Comparison of ENCODE assay signal across 30 cellular contexts in the genomic region with DNA sequence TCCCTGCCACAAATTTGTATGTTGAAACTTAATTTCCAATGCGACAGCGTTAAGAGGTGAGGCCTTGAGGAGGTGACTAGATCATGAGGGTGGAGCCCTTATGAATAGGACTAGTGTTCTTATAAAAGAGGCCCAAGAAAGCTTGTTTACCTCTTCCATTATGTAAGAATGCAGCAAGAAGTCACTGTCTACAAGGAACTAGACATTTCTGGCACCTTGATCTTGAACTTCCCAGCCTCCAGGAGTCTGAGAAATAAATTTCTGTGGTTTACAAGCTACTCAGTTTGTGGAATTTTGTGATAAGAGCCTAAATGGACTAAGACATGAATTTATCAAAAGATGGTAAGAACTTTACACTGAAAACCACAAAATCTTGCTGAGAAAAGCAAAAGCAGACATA.
DNase-seq lines count a peak whose midpoint lies in the region; ATAC-seq and TF ChIP-seq lines count a peak whose summit lies in the region.
"Had no signal": no experiment of that assay in that cellular context is flagged by ENCODE, and none has a peak within 500 bp of the region (broad histone marks: within the 10 kb centered on the region; RNA-seq: fewer than 3 reads in every experiment).

No MANE protein-coding gene starts in this region.

- H3K27me3 Mint-ChIP-seq in activated T-helper 2 cell treated with anti-CD3 and anti-CD28 coated beads, Interferon-gamma antibody, Interleukin-2, Interleukin-4, amounts not matched to agents 10 μg/mL and 5 μg/mL and 100 μg/mL, durations not matched to agents 14 hours and 24 hours and 36 hours (ENCODE audit: low read depth) = peaks cover 2% of the 10 kb centered on the region
- H3K27me3 Mint-ChIP-seq: activated naive CD8-positive, alpha-beta T cell treated with anti-CD3 and anti-CD28 coated beads, Interleukin-2, amount 10 ng/mL, durations not matched to agents 7 days and 5 days had no signal

- intact Hi-C loops in activated T-helper 2 cell treated with anti-CD3 and anti-CD28 coated beads, Interferon-gamma antibody, Interleukin-2, Interleukin-4, amounts not matched to agents 10 μg/mL and 5 μg/mL and 100 μg/mL, durations not matched to agents 14 hours and 24 hours and 36 hours (cut with micrococcal nuclease) = no loop called here

- H3K36me3 Mint-ChIP-seq in stimulated activated effector memory CD8-positive, alpha-beta T cell treated with anti-CD3 and anti-CD28 coated beads, Interleukin-12 subunit alpha, Interleukin-12 subunit beta, amount 100 ng/mL, for 72 hours = no peaks in the 10 kb centered on the region
- peaks cover 3% of the 10 kb centered on the region for H3K36me3 Mint-ChIP-seq in activated T-helper 2 cell treated with anti-CD3 and anti-CD28 coated beads, Interferon-gamma antibody, Interleukin-2, Interleukin-4, amounts not matched to agents 10 μg/mL and 5 μg/mL and 100 μg/mL, durations not matched to agents 14 hours and 24 hours and 36 hours (ENCODE audit: low read depth)
- H3K36me3 Mint-ChIP-seq: activated naive CD8-positive, alpha-beta T cell treated with anti-CD3 and anti-CD28 coated beads, Interleukin-2, amount 10 ng/mL, durations not matched to agents 7 days and 5 days; immature natural killer cell; WTC11 had no signal

- no peak for TF ChIP-seq CTCF in astrocyte of the spinal cord (IDR thresholded peaks at IDR 0.05; ENCODE audit: low read depth, low read length)
- no peak for TF ChIP-seq CTCF in fibroblast of the aortic adventitia (IDR thresholded peaks at IDR 0.05; ENCODE audit: insufficient read depth, low read length)

- H3K9me3 Mint-ChIP-seq in stimulated activated effector memory CD8-positive, alpha-beta T cell treated with anti-CD3 and anti-CD28 coated beads, Interleukin-12 subunit alpha, Interleukin-12 subunit beta, amount 100 ng/mL, for 72 hours = no peaks in the 10 kb centered on the region
- peaks cover 4% of the 10 kb centered on the region for H3K9me3 Mint-ChIP-seq in activated T-helper 2 cell treated with anti-CD3 and anti-CD28 coated beads, Interferon-gamma antibody, Interleukin-2, Interleukin-4, amounts not matched to agents 10 μg/mL and 5 μg/mL and 100 μg/mL, durations not matched to agents 14 hours and 24 hours and 36 hours

- H3K4me3 ChIP-seq in astrocyte of the spinal cord (ENCODE audit: low read depth, low read length) (no peak overlapping the region), fibroblast of the aortic adventitia (ENCODE audit: low read depth, low read length) (no peak overlapping the region)
- H3K4me3 ChIP-seq: ascending aorta, right atrium auricular region, stomach had no signal

- no peak overlapping the region for H3K27ac Mint-ChIP-seq in stimulated activated effector memory CD8-positive, alpha-beta T cell treated with anti-CD3 and anti-CD28 coated beads, Interleukin-12 subunit alpha, Interleukin-12 subunit beta, amount 100 ng/mL, for 72 hours
- H3K27ac Mint-ChIP-seq in activated T-helper 2 cell treated with anti-CD3 and anti-CD28 coated beads, Interferon-gamma antibody, Interleukin-2, Interleukin-4, amounts not matched to agents 10 μg/mL and 5 μg/mL and 100 μg/mL, durations not matched to agents 14 hours and 24 hours and 36 hours = no peak overlapping the region
- H3K27ac Mint-ChIP-seq: activated CD4-positive, alpha-beta T cell treated with anti-CD3 and anti-CD28 coated beads, Interleukin-2, amount 10 ng/mL, durations not matched to agents 7 days and 5 days; activated naive CD8-positive, alpha-beta T cell treated with anti-CD3 and anti-CD28 coated beads, Interleukin-2, amount 10 ng/mL, durations not matched to agents 7 days and 5 days; endodermal cell; immature natural killer cell; WTC11 had no signal

- in situ Hi-C loops in astrocyte of the spinal cord (cut with HindIII; ENCODE audit: low sequenced_read_pairs) = no loop called here

- no peak overlapping the region for H3K4me3 Mint-ChIP-seq in stimulated activated effector memory CD8-positive, alpha-beta T cell treated with anti-CD3 and anti-CD28 coated beads, Interleukin-12 subunit alpha, Interleukin-12 subunit beta, amount 100 ng/mL, for 72 hours
- no peak overlapping the region for H3K4me3 Mint-ChIP-seq in activated T-helper 2 cell treated with anti-CD3 and anti-CD28 coated beads, Interferon-gamma antibody, Interleukin-2, Interleukin-4, amounts not matched to agents 10 μg/mL and 5 μg/mL and 100 μg/mL, durations not matched to agents 14 hours and 24 hours and 36 hours (ENCODE audit: low read depth)
- H3K4me3 Mint-ChIP-seq: activated CD4-positive, alpha-beta T cell treated with anti-CD3 and anti-CD28 coated beads, Interleukin-2, amount 10 ng/mL, durations not matched to agents 7 days and 5 days; activated naive CD8-positive, alpha-beta T cell treated with anti-CD3 and anti-CD28 coated beads, Interleukin-2, amount 10 ng/mL, durations not matched to agents 7 days and 5 days; endodermal cell; immature natural killer cell; neural crest cell; WTC11 had no signal

- ATAC-seq in stimulated activated effector memory CD8-positive, alpha-beta T cell treated with anti-CD3 and anti-CD28 coated beads, Interleukin-12 subunit alpha, Interleukin-12 subunit beta, amount 100 ng/mL, for 72 hours = no peak
- ATAC-seq: WTC11 had no signal

- no peaks in the 10 kb centered on the region for H3K4me1 Mint-ChIP-seq in stimulated activated effector memory CD8-positive, alpha-beta T cell treated with anti-CD3 and anti-CD28 coated beads, Interleukin-12 subunit alpha, Interleukin-12 subunit beta, amount 100 ng/mL, for 72 hours
- no peaks in the 10 kb centered on the region for H3K4me1 Mint-ChIP-seq in activated T-helper 2 cell treated with anti-CD3 and anti-CD28 coated beads, Interferon-gamma antibody, Interleukin-2, Interleukin-4, amounts not matched to agents 10 μg/mL and 5 μg/mL and 100 μg/mL, durations not matched to agents 14 hours and 24 hours and 36 hours (ENCODE audit: low read depth)
- H3K4me1 Mint-ChIP-seq: activated CD4-positive, alpha-beta T cell treated with anti-CD3 and anti-CD28 coated beads, Interleukin-2, amount 10 ng/mL, durations not matched to agents 7 days and 5 days; activated naive CD8-positive, alpha-beta T cell treated with anti-CD3 and anti-CD28 coated beads, Interleukin-2, amount 10 ng/mL, durations not matched to agents 7 days and 5 days; endodermal cell; immature natural killer cell had no signal

- peak; percentile 59 for DNase-seq in A172 (ENCODE audit: low spot score)
- DNase-seq in LoVo (ENCODE audit: low spot score) = peak; percentile 21
- DNase-seq in astrocyte of the spinal cord (ENCODE audit: low read depth, low spot score) = peak; percentile 46
- DNase-seq in fibroblast of the aortic adventitia (ENCODE audit: low read depth) = peak; percentile 67
- DNase-seq in stimulated activated CD4-positive, alpha-beta T cell treated with anti-CD3 and anti-CD28 coated beads, Interleukin-4, amount 100 ng/mL, for 4 hours = no peak
- DNase-seq in NCI-H2029 treated with DMSO at 0.1 percent for 48 hours (lab: John Stamatoyannopoulos, UW) = no peak
- no peak for DNase-seq in stimulated activated effector memory CD8-positive, alpha-beta T cell treated with anti-CD3 and anti-CD28 coated beads, Interleukin-12 subunit alpha, Interleukin-12 subunit beta, amount 100 ng/mL, for 72 hours (ENCODE audit: low spot score in 2 of 2)
- DNase-seq in activated T-helper 2 cell treated with anti-CD3 and anti-CD28 coated beads, Interferon-gamma antibody, Interleukin-2, Interleukin-4, amounts not matched to agents 10 μg/mL and 5 μg/mL and 100 μg/mL, durations not matched to agents 14 hours and 24 hours and 36 hours (ENCODE audit: low spot score) = no peak
- DNase-seq: 8988T; activated CD4-positive, alpha-beta T cell treated with anti-CD3 and anti-CD28 coated beads, Interleukin-2, amount 10 ng/mL, durations not matched to agents 7 days and 5 days; activated gamma-delta T cell; activated naive CD8-positive, alpha-beta T cell treated with anti-CD3 and anti-CD28 coated beads, Interleukin-2, amount 10 ng/mL, durations not matched to agents 7 days and 5 days; activated T-cell treated with anti-CD3 and anti-CD28 coated beads, Interleukin-2, amount 50 U/mL, for 1 hour; dermis blood vessel endothelial cell; endodermal cell; hippocampal formation; immature natural killer cell; NCI-H1417 treated with DMSO at 0.1 percent for 48 hours; NCI-H2081 treated with DMSO at 0.1 percent for 48 hours; NCI-H345; NCI-H774; posterior cingulate gyrus; small intestine; stimulated activated CD4-positive, alpha-beta T cell treated with anti-CD3 and anti-CD28 coated beads, Interleukin-1b, Interleukin-23, amount 100 ng/mL, for 48 hours; stomach; T-helper 1 cell had no signal

Comparison
In these comparisons a context has a peak if more than half of its experiments do, and no peak if none do; other contexts are left out.
1. DNase-seq: peak in A172 (single experiment), LoVo (single experiment), astrocyte of the spinal cord (single experiment) and fibroblast of the aortic adventitia (single experiment); none in stimulated activated CD4-positive, alpha-beta T cell treated with anti-CD3 and anti-CD28 coated beads, Interleukin-4, amount 100 ng/mL, for 4 hours (0 of 2), NCI-H2029 treated with DMSO at 0.1 percent for 48 hours (single experiment), stimulated activated effector memory CD8-positive, alpha-beta T cell treated with anti-CD3 and anti-CD28 coated beads, Interleukin-12 subunit alpha, Interleukin-12 subunit beta, amount 100 ng/mL, for 72 hours (0 of 2) and activated T-helper 2 cell treated with anti-CD3 and anti-CD28 coated beads, Interferon-gamma antibody, Interleukin-2, Interleukin-4, amounts not matched to agents 10 μg/mL and 5 μg/mL and 100 μg/mL, durations not matched to agents 14 hours and 24 hours and 36 hours (single experiment).